Comparison of ENCODE assay signal across 9 cellular contexts in genomic region chr1:192476802-192477298, GRCh38.
DNase-seq lines count a peak whose midpoint lies in the region; ATAC-seq and TF ChIP-seq lines count a peak whose summit lies in the region.
"Had no signal": no experiment of that assay in that cellular context is flagged by ENCODE, and none has a peak within 500 bp of the region (broad histone marks: within the 10 kb centered on the region; RNA-seq: fewer than 3 reads in every experiment).

No MANE protein-coding gene starts in this region.

- H2AFZ ChIP-seq in OCI-LY3 (ENCODE audit: low read depth, low read length): peak overlapping the region; percentile 13; the same call in 1 of the 2 replicates

- H3K36me3 ChIP-seq in OCI-LY3 (replicated peaks; ENCODE audit: low read depth, low read length) (no peaks in the 10 kb centered on the region), left lung (no peaks in the 10 kb centered on the region)

- peak overlapping the region; percentile 14 for H3K9ac ChIP-seq in OCI-LY3 (ENCODE audit: low read length)

- no peaks in the 10 kb centered on the region for H3K9me3 Mint-ChIP-seq in naive thymus-derived CD8-positive, alpha-beta T cell

- H3K9me3 ChIP-seq in OCI-LY3 (ENCODE audit: insufficient read depth, low read length): no peaks in the 10 kb centered on the region
- H3K9me3 ChIP-seq in left lung: no peaks in the 10 kb centered on the region

- peak overlapping the region; percentile 67 for H3K4me3 ChIP-seq in OCI-LY3 (ENCODE audit: low read length)
- H3K4me3 ChIP-seq in left lung: no peak overlapping the region

- H3K36me3 Mint-ChIP-seq in naive thymus-derived CD8-positive, alpha-beta T cell: no peaks in the 10 kb centered on the region

- H3K4me3 Mint-ChIP-seq in naive thymus-derived CD8-positive, alpha-beta T cell: no peak overlapping the region
- H3K4me3 Mint-ChIP-seq: B cell had no signal

- H3K27ac ChIP-seq in OCI-LY3 (ENCODE audit: low read length) (no peak overlapping the region), left lung (no peak overlapping the region)

- no peaks in the 10 kb centered on the region for H4K20me1 ChIP-seq in OCI-LY3 (ENCODE audit: insufficient read depth, low read length)

- H3K4me1 ChIP-seq in OCI-LY3 (ENCODE audit: low read length): peaks cover 17% of the 10 kb centered on the region
- peaks cover 0 to 4% of the 10 kb centered on the region in 2 donors for H3K4me1 ChIP-seq in left lung

- H3K4me2 ChIP-seq in OCI-LY3 (ENCODE audit: low read length): peak overlapping the region; percentile 83

- H3K79me2 ChIP-seq in OCI-LY3 (ENCODE audit: low read length): no peaks in the 10 kb centered on the region

- peaks cover 0 to 4% (median 0%) of the 10 kb centered on the region in 5 donors for H3K27me3 Mint-ChIP-seq in naive thymus-derived CD8-positive, alpha-beta T cell

- intact Hi-C loops in left lung (cut with DNase I): loop anchor here in 1 of 2 donors (5.0 to 10.0 kb wide), 3 partner anchors 135 to 548 kb away; partner anchors contain the start of gene RGS2

- no peaks in the 10 kb centered on the region for H3K4me1 Mint-ChIP-seq in naive thymus-derived CD8-positive, alpha-beta T cell
- H3K4me1 Mint-ChIP-seq: B cell had no signal

- DNase-seq in activated CD4-positive, CD25-positive, alpha-beta regulatory T cell (lab: John Stamatoyannopoulos, UW): no peak
- DNase-seq in left lung (peak; percentile 33 to 35), superior temporal gyrus (ENCODE audit: extremely low spot score) (no peak), NCI-H146 (lab: John Stamatoyannopoulos, UW) (no peak)
- no peak for DNase-seq in naive thymus-derived CD8-positive, alpha-beta T cell

- peak; percentile 48 to 49 for ATAC-seq in activated CD4-positive, CD25-positive, alpha-beta regulatory T cell treated with anti-CD3 and anti-CD28 coated beads, Interleukin-2, amount 50 U/mL, for 24 hours
- ATAC-seq in HG02884 (IDR thresholded peaks at IDR 0.05; ENCODE audit: unreplicated experiment) (peak; percentile 89), left lung (peak; percentile 79)
- ATAC-seq in naive thymus-derived CD8-positive, alpha-beta T cell: no peak

- no peak for TF ChIP-seq CTCF in OCI-LY3 (IDR thresholded peaks at IDR 0.05; ENCODE audit: low read depth, low read length)
- no peak for TF ChIP-seq CTCF in left lung (IDR thresholded peaks at IDR 0.05)

- POLR2A ChIA-PET in naive thymus-derived CD8-positive, alpha-beta T cell (lab: Charles Lee): no interaction called here

- peak overlapping the region in 1 of 10 donors; percentile 45 for H3K27ac Mint-ChIP-seq in naive thymus-derived CD8-positive, alpha-beta T cell
- H3K27ac Mint-ChIP-seq: B cell had no signal

- H3K27me3 ChIP-seq in OCI-LY3 (ENCODE audit: low read depth, low read length): peaks cover 16% of the 10 kb centered on the region
- H3K27me3 ChIP-seq in left lung: peaks cover 0 to 4% of the 10 kb centered on the region in 2 donors

Comparison
In these comparisons a context has a peak if more than half of its experiments do, and no peak if none do; other contexts are left out.
1. ATAC-seq: peak in activated CD4-positive, CD25-positive, alpha-beta regulatory T cell treated with anti-CD3 and anti-CD28 coated beads, Interleukin-2, amount 50 U/mL, for 24 hours (2 of 2), HG02884 (single experiment) and left lung (single experiment); none in naive thymus-derived CD8-positive, alpha-beta T cell (0 of 2).
2. DNase-seq: peak in left lung (2 of 2); none in activated CD4-positive, CD25-positive, alpha-beta regulatory T cell (0 of 4), superior temporal gyrus (single experiment), NCI-H146 (single experiment) and naive thymus-derived CD8-positive, alpha-beta T cell (0 of 10).